ENCODE assay signal across 18 cellular contexts in genomic region chr1:61389194-61389925, GRCh38.
"Had no signal": no experiment of that assay in that cellular context is flagged by ENCODE, and none has a peak within 500 bp of the region (broad histone marks: within the 10 kb centered on the region; RNA-seq: fewer than 3 reads in every experiment).

No MANE protein-coding gene starts in this region.

- H3K4me3 ChIP-seq: gastroesophageal sphincter, left ventricle myocardium inferior, lower lobe of right lung, spleen, testis had no signal

- H3K27ac Mint-ChIP-seq: immature natural killer cell; memory B cell; naive thymus-derived CD4-positive, alpha-beta T cell; stimulated activated naive B cell treated with anti-CD40 and anti-IgM and Interleukin-4, amounts not matched to agents 10 μg/mL and 1 μg/mL and 100 μg/mL, for 72 hours; stimulated activated naive CD8-positive, alpha-beta T cell treated with anti-CD3 and anti-CD28 coated beads, Interleukin-15, amount 100 ng/mL, for 72 hours had no signal

- DNase-seq: cerebellar nuclear complex; glutamatergic neuron; immature natural killer cell; left ventricle myocardium inferior; lower lobe of right lung; naive thymus-derived CD4-positive, alpha-beta T cell; spleen; stimulated activated CD4-positive, alpha-beta T cell treated with anti-CD3 and anti-CD28 coated beads, Interleukin-15, amount 100 ng/mL, for 24 hours; stimulated activated CD4-positive, alpha-beta T cell treated with anti-CD3 and anti-CD28 coated beads, Interleukin-1b, Interleukin-23, amount 100 ng/mL, for 48 hours; stimulated activated CD4-positive, alpha-beta T cell treated with anti-CD3 and anti-CD28 coated beads, Interleukin-4, amount 100 ng/mL, for 4 hours; stimulated activated naive B cell treated with anti-CD40 and anti-IgM and Interleukin-4, amounts not matched to agents 10 μg/mL and 1 μg/mL and 100 μg/mL, for 72 hours; stimulated activated naive CD8-positive, alpha-beta T cell treated with anti-CD3 and anti-CD28 coated beads, Interleukin-15, amount 100 ng/mL, for 72 hours; testis had no signal

- H3K4me1 ChIP-seq: spleen had no signal

- H3K4me3 Mint-ChIP-seq: immature natural killer cell; memory B cell; naive thymus-derived CD4-positive, alpha-beta T cell; stimulated activated naive B cell treated with anti-CD40 and anti-IgM and Interleukin-4, amounts not matched to agents 10 μg/mL and 1 μg/mL and 100 μg/mL, for 72 hours; stimulated activated naive CD8-positive, alpha-beta T cell treated with anti-CD3 and anti-CD28 coated beads, Interleukin-15, amount 100 ng/mL, for 72 hours had no signal

- H3K36me3 ChIP-seq: neutrophil had no signal

- H3K27me3 ChIP-seq: gastroesophageal sphincter, neutrophil, spleen, testis had no signal

- FAIRE-seq: colon had no signal

- ATAC-seq: gastroesophageal sphincter; lower lobe of right lung; naive thymus-derived CD4-positive, alpha-beta T cell; sciatic nerve; stimulated activated naive B cell treated with anti-CD40 and anti-IgM and Interleukin-4, amounts not matched to agents 10 μg/mL and 1 μg/mL and 100 μg/mL, for 72 hours; stimulated activated naive CD8-positive, alpha-beta T cell treated with anti-CD3 and anti-CD28 coated beads, Interleukin-15, amount 100 ng/mL, for 72 hours had no signal

- H3K27ac ChIP-seq: gastroesophageal sphincter, left ventricle myocardium inferior, lower lobe of right lung, neutrophil, spleen, testis had no signal

- H3K9me3 ChIP-seq: neutrophil, testis had no signal

- H3K9me3 Mint-ChIP-seq: memory B cell; stimulated activated naive CD8-positive, alpha-beta T cell treated with anti-CD3 and anti-CD28 coated beads, Interleukin-15, amount 100 ng/mL, for 72 hours had no signal

- H3K27me3 Mint-ChIP-seq: memory B cell; naive thymus-derived CD4-positive, alpha-beta T cell; stimulated activated naive B cell treated with anti-CD40 and anti-IgM and Interleukin-4, amounts not matched to agents 10 μg/mL and 1 μg/mL and 100 μg/mL, for 72 hours; stimulated activated naive CD8-positive, alpha-beta T cell treated with anti-CD3 and anti-CD28 coated beads, Interleukin-15, amount 100 ng/mL, for 72 hours had no signal

- H3K36me3 Mint-ChIP-seq: memory B cell; stimulated activated naive B cell treated with anti-CD40 and anti-IgM and Interleukin-4, amounts not matched to agents 10 μg/mL and 1 μg/mL and 100 μg/mL, for 72 hours had no signal
